26 cellular contexts compared by ENCODE assay signal in the genomic region with DNA sequence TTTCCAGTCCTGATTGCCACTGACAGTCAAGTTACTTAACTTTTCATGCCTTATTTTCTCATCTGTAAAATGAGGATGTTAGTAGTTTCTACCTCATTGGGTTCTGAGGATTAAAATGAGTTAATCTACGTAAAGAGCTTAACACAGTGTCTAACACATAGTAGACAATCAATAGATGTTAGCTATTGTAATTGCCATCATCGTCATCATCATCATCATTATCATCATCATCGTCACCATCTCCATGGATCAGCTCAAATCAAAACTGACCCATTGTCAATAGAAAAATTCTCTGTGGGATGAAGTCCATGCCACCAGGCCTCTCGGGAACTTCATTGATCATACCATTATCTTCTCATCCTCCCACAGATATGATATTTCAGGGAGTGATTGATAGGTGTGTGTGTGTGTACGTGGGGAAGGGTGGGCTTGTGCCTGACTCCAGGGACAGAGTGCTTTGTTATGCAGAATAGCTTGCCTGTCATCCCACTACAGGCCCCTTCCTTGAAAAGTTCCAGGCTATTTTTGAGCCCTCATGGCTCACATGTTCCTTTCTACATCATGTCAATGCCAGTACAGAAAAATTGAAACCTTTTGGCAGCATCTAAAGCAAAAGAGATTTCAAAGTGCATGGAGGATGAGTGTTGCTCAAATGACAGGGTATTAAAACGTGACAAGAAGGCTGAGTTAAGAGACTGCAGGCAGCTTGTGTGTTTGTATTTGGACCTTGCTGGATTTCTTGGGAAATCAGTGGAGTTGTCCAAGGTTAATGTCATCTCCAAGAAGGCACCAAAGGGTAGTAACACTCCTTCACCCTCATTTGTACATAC.
"Had no signal": no experiment of that assay in that cellular context is flagged by ENCODE, and none has a peak within 500 bp of the region (broad histone marks: within the 10 kb centered on the region; RNA-seq: fewer than 3 reads in every experiment).

No MANE protein-coding gene starts in this region.

- ATAC-seq: activated T-helper 17 cell treated with anti-CD3 and anti-CD28 coated beads, Interleukin-2, amount 50 U/mL, for 72 hours; Right ventricle myocardium inferior; T-cell had no signal

- DNase-seq: activated CD4-positive, alpha-beta memory T cell treated with anti-CD3 and anti-CD28 coated beads, Interleukin-2, amount 10 ng/mL, durations not matched to agents 7 days and 5 days; activated CD4-positive, alpha-beta T cell treated with anti-CD3 and anti-CD28 coated beads, Interleukin-2, amount 10 ng/mL, durations not matched to agents 7 days and 5 days; activated CD4-positive, CD25-positive, alpha-beta regulatory T cell; activated gamma-delta T cell; activated naive CD4-positive, alpha-beta T cell treated with anti-CD3 and anti-CD28 coated beads for 36 hours; activated T-cell treated with anti-CD3 and anti-CD28 coated beads for 4 hours; activated T-cell treated with anti-CD3 and anti-CD28 coated beads, Interleukin-2, amount 50 U/mL, for 48 hours; amygdala; brain microvascular endothelial cell; Kasumi-1; KBM-7; NCI-H1048; NCI-H146; NCI-H1930; NCI-H2171; NCI-H2227 treated with DMSO at 0.1 percent for 48 hours; NCI-H446 treated with DMSO at 0.1 percent for 48 hours; NCI-H524 treated with DMSO at 0.1 percent for 48 hours; NCI-H774; T-cell; T-helper 2 cell; T1000 had no signal

- H3K9me3 Mint-ChIP-seq: activated CD4-positive, alpha-beta memory T cell treated with anti-CD3 and anti-CD28 coated beads, Interleukin-2, amount 10 ng/mL, durations not matched to agents 7 days and 5 days; activated CD4-positive, alpha-beta T cell treated with anti-CD3 and anti-CD28 coated beads, Interleukin-2, amount 10 ng/mL, durations not matched to agents 7 days and 5 days; activated naive CD4-positive, alpha-beta T cell treated with anti-CD3 and anti-CD28 coated beads for 36 hours; activated T-helper 17 cell treated with anti-CD3 and anti-CD28 coated beads, Interleukin-2, amount 50 U/mL, for 72 hours; T-cell had no signal

- FAIRE-seq: TTC549 had no signal

- H3K27me3 Mint-ChIP-seq: activated CD4-positive, alpha-beta memory T cell treated with anti-CD3 and anti-CD28 coated beads, Interleukin-2, amount 10 ng/mL, durations not matched to agents 7 days and 5 days; activated CD4-positive, alpha-beta T cell treated with anti-CD3 and anti-CD28 coated beads, Interleukin-2, amount 10 ng/mL, durations not matched to agents 7 days and 5 days; activated naive CD8-positive, alpha-beta T cell; activated T-helper 17 cell treated with anti-CD3 and anti-CD28 coated beads, Interleukin-2, amount 50 U/mL, for 72 hours; T-cell had no signal

- H3K4me3 Mint-ChIP-seq: activated CD4-positive, alpha-beta memory T cell treated with anti-CD3 and anti-CD28 coated beads, Interleukin-2, amount 10 ng/mL, durations not matched to agents 7 days and 5 days; activated CD4-positive, alpha-beta T cell treated with anti-CD3 and anti-CD28 coated beads, Interleukin-2, amount 10 ng/mL, durations not matched to agents 7 days and 5 days; activated naive CD4-positive, alpha-beta T cell treated with anti-CD3 and anti-CD28 coated beads for 36 hours; activated naive CD8-positive, alpha-beta T cell; activated T-helper 17 cell treated with anti-CD3 and anti-CD28 coated beads, Interleukin-2, amount 50 U/mL, for 72 hours; T-cell had no signal

- H3K27ac Mint-ChIP-seq: activated CD4-positive, alpha-beta memory T cell treated with anti-CD3 and anti-CD28 coated beads, Interleukin-2, amount 10 ng/mL, durations not matched to agents 7 days and 5 days; activated CD4-positive, alpha-beta T cell treated with anti-CD3 and anti-CD28 coated beads, Interleukin-2, amount 10 ng/mL, durations not matched to agents 7 days and 5 days; activated naive CD4-positive, alpha-beta T cell treated with anti-CD3 and anti-CD28 coated beads for 36 hours; activated naive CD8-positive, alpha-beta T cell; activated T-helper 17 cell treated with anti-CD3 and anti-CD28 coated beads, Interleukin-2, amount 50 U/mL, for 72 hours had no signal
